17 cellular contexts compared by ENCODE assay signal in the genomic region with DNA sequence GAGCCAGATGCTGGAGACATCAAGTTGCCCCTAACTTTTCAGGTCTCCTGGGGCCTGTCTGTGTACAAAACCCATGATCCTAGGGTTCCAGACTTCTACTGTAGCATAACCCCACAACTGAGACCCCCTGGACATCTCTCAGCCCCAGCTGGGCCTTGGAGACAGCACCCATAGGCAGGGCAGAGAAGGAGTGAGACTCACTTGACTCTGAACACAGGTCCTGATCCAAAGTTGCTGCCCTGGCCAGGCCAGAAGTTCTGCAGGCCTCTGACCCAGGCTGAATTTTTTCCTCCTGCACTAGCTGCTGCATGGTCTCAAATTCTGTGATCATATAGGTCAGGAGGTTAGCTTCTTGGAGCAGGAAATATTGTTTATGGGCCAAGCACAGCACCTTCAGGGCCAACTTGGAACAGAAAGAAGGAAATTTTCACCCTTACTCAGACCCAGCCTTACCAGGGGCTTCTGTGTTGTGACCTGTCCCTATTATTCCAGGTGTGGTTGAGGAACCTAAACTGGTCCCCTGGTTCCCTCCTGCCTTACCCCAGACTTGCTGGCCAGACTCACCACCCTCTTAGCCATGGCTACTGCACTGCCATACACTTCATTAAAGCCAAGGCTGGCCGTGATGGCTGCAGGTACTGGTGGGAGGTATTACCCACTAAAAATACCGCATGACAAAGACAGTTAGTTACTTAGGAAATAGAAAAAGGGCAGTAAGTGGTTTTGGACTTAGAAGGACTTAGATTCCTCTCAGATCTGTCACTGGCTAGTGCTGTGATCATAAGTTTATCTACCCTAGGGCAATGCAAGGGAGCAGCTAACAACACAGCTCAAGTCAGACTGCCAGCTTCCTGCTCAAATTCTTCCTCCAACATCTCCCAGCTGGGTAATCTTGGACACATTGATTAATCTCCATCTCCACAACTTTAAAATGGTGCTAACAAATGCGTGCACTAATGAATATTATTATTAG.
DNase-seq lines count a peak whose midpoint lies in the region; ATAC-seq and TF ChIP-seq lines count a peak whose summit lies in the region.
"Had no signal": no experiment of that assay in that cellular context is flagged by ENCODE, and none has a peak within 500 bp of the region (broad histone marks: within the 10 kb centered on the region; RNA-seq: fewer than 3 reads in every experiment).

No MANE protein-coding gene starts in this region.

- TF ChIP-seq EP300 in esophagus muscularis mucosa (IDR thresholded peaks at IDR 0.05), result no peak

- H3K27me3 ChIP-seq in MG63 (no peaks in the 10 kb centered on the region), esophagus muscularis mucosa (peaks cover 0 to 6% (median 0%) of the 10 kb centered on the region in 4 donors)
- H3K27me3 ChIP-seq: BLaER1 treated with 17β-estradiol and CSF1 and Interleukin-3, amounts not matched to agents 10 nM and 100 nM had no signal

- H3K36me3 ChIP-seq in MG63 (no peaks in the 10 kb centered on the region), esophagus muscularis mucosa (no peaks in the 10 kb centered on the region)
- H3K36me3 ChIP-seq: BLaER1 treated with 17β-estradiol and CSF1 and Interleukin-3, amounts not matched to agents 10 nM and 100 nM had no signal

- DNase-seq in COLO829 (ENCODE audit: low spot score) (peak; percentile 14), MG63 (peak; percentile 23), esophagus muscularis mucosa (ENCODE audit: extremely low spot score) (peak; percentile 90), renal cortical epithelial cell (ENCODE audit: low read depth) (peak; percentile 66), NCI-H748 treated with DMSO at 0.1 percent for 48 hours (lab: John Stamatoyannopoulos, UW) (no peak), erythroblast (lab: John Stamatoyannopoulos, UW) (no peak)
- DNase-seq: CD8-positive, alpha-beta T cell; COR-L47; GOT3; H7; IMR-90 had no signal

- H3K9me3 ChIP-seq in MG63, result no peaks in the 10 kb centered on the region
- peaks cover 0 to 8% (median 0%) of the 10 kb centered on the region in 4 donors for H3K9me3 ChIP-seq in esophagus muscularis mucosa
- H3K9me3 ChIP-seq: A549 had no signal

- WGBS in esophagus muscularis mucosa, result 46% methylated on average over 3 of the region's 3 CpGs

- TF ChIP-seq POLR2A in esophagus muscularis mucosa (IDR thresholded peaks at IDR 0.05; ENCODE audit: low read depth) (no peak), erythroblast (IDR thresholded peaks at IDR 0.05; ENCODE audit: low read length) (no peak)

- no peak for TF ChIP-seq CTCF in esophagus muscularis mucosa (IDR thresholded peaks at IDR 0.05)

- no peaks in the 10 kb centered on the region for H3K4me1 ChIP-seq in esophagus muscularis mucosa
- H3K4me1 ChIP-seq: A549 had no signal

- intact Hi-C loops in esophagus muscularis mucosa (cut with DNase I), result no loop called here

- H3K27ac ChIP-seq in esophagus muscularis mucosa (replicated peaks in 1 of 4), result no peak overlapping the region
- H3K27ac ChIP-seq: 22Rv1; A549; BLaER1 treated with 17β-estradiol and CSF1 and Interleukin-3, amounts not matched to agents 10 nM and 100 nM; HL-60 had no signal

- H3K4me3 ChIP-seq in MG63 (no peak overlapping the region), esophagus muscularis mucosa (no peak overlapping the region)
- H3K4me3 ChIP-seq: A549; BLaER1 treated with 17β-estradiol and CSF1 and Interleukin-3, amounts not matched to agents 10 nM and 100 nM; K562 had no signal

- no peak for ATAC-seq in HG02571 (IDR thresholded peaks at IDR 0.05; ENCODE audit: unreplicated experiment)
- ATAC-seq: A549; CD8-positive, alpha-beta T cell; K562 had no signal

Comparison
In these comparisons a context has a peak if more than half of its experiments do, and no peak if none do; other contexts are left out.
1. DNase-seq: peak in COLO829 (single experiment), MG63 (single experiment), esophagus muscularis mucosa (single experiment) and renal cortical epithelial cell (single experiment); none in NCI-H748 treated with DMSO at 0.1 percent for 48 hours (single experiment) and erythroblast (0 of 2).